Comparison of ENCODE assay signal across 12 cellular contexts in genomic region chr3:26603771-26604170, GRCh38. TPM values are rescaled to one million over a fixed set of nuclear protein-coding genes. Genes with fewer than 3 reads are reported as not detected.
"Had no signal": no experiment of that assay in that cellular context is flagged by ENCODE, and none has a peak within 500 bp of the region (broad histone marks: within the 10 kb centered on the region; RNA-seq: fewer than 3 reads in every experiment).

No MANE protein-coding gene starts in this region.

RNA-seq across cellular contexts. Expression of gene LRRC3B, which starts 18.8 kb away (rescaled TPM):
- total RNA-seq: kidney epithelial cell; left lobe of liver; left lung; lung microvascular endothelial cell; mammary epithelial cell; mesenteric fat pad; myocyte; naive thymus-derived CD4-positive, alpha-beta T cell; naive thymus-derived CD8-positive, alpha-beta T cell had no signal
- polyA plus RNA-seq: immature natural killer cell; keratinocyte; liver; mammary epithelial cell; naive thymus-derived CD4-positive, alpha-beta T cell; naive thymus-derived CD8-positive, alpha-beta T cell had no signal
